8 cellular contexts compared by ENCODE assay signal in genomic region chr7:23530901-23531793, GRCh38. TPM values are rescaled to one million over a fixed set of nuclear protein-coding genes. Genes with fewer than 3 reads are reported as not detected.
DNase-seq lines count a peak whose midpoint lies in the region; ATAC-seq and TF ChIP-seq lines count a peak whose summit lies in the region.

No MANE protein-coding gene starts in this region.

- H3K9me3 ChIP-seq in OCI-LY3 (ENCODE audit: insufficient read depth, low read length), result no peaks in the 10 kb centered on the region

- TF ChIP-seq CTCF in CD14-positive monocyte (IDR thresholded peaks at IDR 0.05) (no peak), OCI-LY3 (IDR thresholded peaks at IDR 0.05; ENCODE audit: low read depth, low read length) (no peak), fibroblast of mammary gland (conservative IDR thresholded peaks at IDR 0.05; ENCODE audit: control insufficient read depth, insufficient read depth, low read depth, low read length) (no peak)

- peaks cover 4 to 9% of the 10 kb centered on the region in 2 donors for H3K36me3 Mint-ChIP-seq in CD14-positive monocyte
- peaks cover 35% of the 10 kb centered on the region for H3K36me3 Mint-ChIP-seq in activated T-helper 2 cell treated with anti-CD3 and anti-CD28 coated beads, Interferon-gamma antibody, Interleukin-2, Interleukin-4, amounts not matched to agents 10 μg/mL and 5 μg/mL and 100 μg/mL, durations not matched to agents 14 hours and 24 hours and 36 hours (ENCODE audit: low read depth)
- H3K36me3 Mint-ChIP-seq in naive thymus-derived CD8-positive, alpha-beta T cell, result peaks cover 6 to 19% (median 8%) of the 10 kb centered on the region in 3 donors
- peaks cover 31% of the 10 kb centered on the region for H3K36me3 Mint-ChIP-seq in stimulated activated naive CD8-positive, alpha-beta T cell treated with anti-CD3 and anti-CD28 coated beads, Interleukin-15, Interleukin-2, amounts not matched to agents 100 ng/mL and 50 ng/mL, for 24 hours (ENCODE audit: low read depth)

- H3K36me3 ChIP-seq in OCI-LY3 (replicated peaks; ENCODE audit: low read depth, low read length), result peaks cover 19% of the 10 kb centered on the region

- intact Hi-C loops in CD14-positive monocyte (cut with micrococcal nuclease), result loop anchor here (5.0 to 10.0 kb wide), 5 partner anchors 56 to 709 kb away; partner anchors contain the start of genes CCDC126 (in 2 of the 2), IGF2BP3 (in 1 of the 2), NUP42 (in 1 of the 2) and TOMM7 (in 1 of the 2)
- intact Hi-C loops in activated T-helper 2 cell treated with anti-CD3 and anti-CD28 coated beads, Interferon-gamma antibody, Interleukin-2, Interleukin-4, amounts not matched to agents 10 μg/mL and 5 μg/mL and 100 μg/mL, durations not matched to agents 14 hours and 24 hours and 36 hours (cut with micrococcal nuclease), result loop anchor here (1.0 to 5.0 kb wide), 5 partner anchors 61 to 254 kb away; partner anchors contain the start of gene IGF2BP3

- peaks cover 52% of the 10 kb centered on the region for H4K20me1 ChIP-seq in OCI-LY3 (ENCODE audit: insufficient read depth, low read length)

- POLR2A ChIA-PET in naive thymus-derived CD8-positive, alpha-beta T cell (lab: Charles Lee), result interaction anchor here (0.6 to 1.6 kb wide), 10 partner anchors 9 to 253 kb away, joined by 3 to 28 read pairs (median 5); partner anchors contain the start of genes FAM221A and MALSU1

- H3K79me2 ChIP-seq in OCI-LY3 (ENCODE audit: low read length), result peaks cover 65% of the 10 kb centered on the region

- no peaks in the 10 kb centered on the region for H3K27me3 ChIP-seq in OCI-LY3 (ENCODE audit: low read depth, low read length)

- peak overlapping the region; percentile 100 for H3K9ac ChIP-seq in OCI-LY3 (ENCODE audit: low read length)

- peak overlapping the region; percentile 99 for H3K4me3 ChIP-seq in OCI-LY3 (ENCODE audit: low read length)
- peak overlapping the region; percentile 99 for H3K4me3 ChIP-seq in fibroblast of mammary gland (ENCODE audit: control insufficient read depth, low read depth, low read length)

- no peak overlapping the region for H2AFZ ChIP-seq in OCI-LY3 (ENCODE audit: low read depth, low read length)

- peak; percentile 23 for ATAC-seq in GM19324 (IDR thresholded peaks at IDR 0.05; ENCODE audit: low FRiP score, unreplicated experiment)
- peak; percentile 27 for ATAC-seq in HG03439 (IDR thresholded peaks at IDR 0.05; ENCODE audit: unreplicated experiment)
- ATAC-seq in naive thymus-derived CD8-positive, alpha-beta T cell, result peak; percentile 34 to 54

- H3K27ac ChIP-seq in OCI-LY3 (ENCODE audit: low read length), result peak overlapping the region; percentile 85

- peaks cover 0 to 3% (median 0%) of the 10 kb centered on the region in 7 donors for H3K9me3 Mint-ChIP-seq in CD14-positive monocyte
- no peaks in the 10 kb centered on the region for H3K9me3 Mint-ChIP-seq in activated T-helper 2 cell treated with anti-CD3 and anti-CD28 coated beads, Interferon-gamma antibody, Interleukin-2, Interleukin-4, amounts not matched to agents 10 μg/mL and 5 μg/mL and 100 μg/mL, durations not matched to agents 14 hours and 24 hours and 36 hours
- no peaks in the 10 kb centered on the region for H3K9me3 Mint-ChIP-seq in naive thymus-derived CD8-positive, alpha-beta T cell
- H3K9me3 Mint-ChIP-seq in stimulated activated naive CD8-positive, alpha-beta T cell treated with anti-CD3 and anti-CD28 coated beads, Interleukin-15, Interleukin-2, amounts not matched to agents 100 ng/mL and 50 ng/mL, for 24 hours, result no peaks in the 10 kb centered on the region

- H3K4me1 ChIP-seq in OCI-LY3 (ENCODE audit: low read length), result peaks cover 18% of the 10 kb centered on the region; the same call in 1 of the 2 replicates

- peaks cover 0 to 2% (median 2%) of the 10 kb centered on the region in 3 donors for H3K27me3 Mint-ChIP-seq in CD14-positive monocyte (ENCODE audit: low read depth in 3 of 3)
- no peaks in the 10 kb centered on the region for H3K27me3 Mint-ChIP-seq in activated T-helper 2 cell treated with anti-CD3 and anti-CD28 coated beads, Interferon-gamma antibody, Interleukin-2, Interleukin-4, amounts not matched to agents 10 μg/mL and 5 μg/mL and 100 μg/mL, durations not matched to agents 14 hours and 24 hours and 36 hours (ENCODE audit: low read depth)
- no peaks in the 10 kb centered on the region for H3K27me3 Mint-ChIP-seq in naive thymus-derived CD8-positive, alpha-beta T cell
- no peaks in the 10 kb centered on the region for H3K27me3 Mint-ChIP-seq in stimulated activated naive CD8-positive, alpha-beta T cell treated with anti-CD3 and anti-CD28 coated beads, Interleukin-15, Interleukin-2, amounts not matched to agents 100 ng/mL and 50 ng/mL, for 24 hours

- H3K4me3 Mint-ChIP-seq in CD14-positive monocyte, result peak overlapping the region; percentile 98 to 99
- H3K4me3 Mint-ChIP-seq in activated T-helper 2 cell treated with anti-CD3 and anti-CD28 coated beads, Interferon-gamma antibody, Interleukin-2, Interleukin-4, amounts not matched to agents 10 μg/mL and 5 μg/mL and 100 μg/mL, durations not matched to agents 14 hours and 24 hours and 36 hours (ENCODE audit: low read depth), result peak overlapping the region; percentile 97
- peak overlapping the region; percentile 89 to 100 (median 99) for H3K4me3 Mint-ChIP-seq in naive thymus-derived CD8-positive, alpha-beta T cell
- H3K4me3 Mint-ChIP-seq in stimulated activated naive CD8-positive, alpha-beta T cell treated with anti-CD3 and anti-CD28 coated beads, Interleukin-15, Interleukin-2, amounts not matched to agents 100 ng/mL and 50 ng/mL, for 24 hours, result peak overlapping the region; percentile 99

- peak; percentile 54 for DNase-seq in CD14-positive monocyte (ENCODE audit: low spot score)
- peak; percentile 40 for DNase-seq in activated T-helper 2 cell treated with anti-CD3 and anti-CD28 coated beads, Interferon-gamma antibody, Interleukin-2, Interleukin-4, amounts not matched to agents 10 μg/mL and 5 μg/mL and 100 μg/mL, durations not matched to agents 14 hours and 24 hours and 36 hours (ENCODE audit: low spot score)
- DNase-seq in fibroblast of mammary gland (ENCODE audit: low read depth), result peak; percentile 59
- DNase-seq in naive thymus-derived CD8-positive, alpha-beta T cell, result peak in 9 of 10 donors; percentile 27 to 71 (median 45)

- H3K4me2 ChIP-seq in OCI-LY3 (ENCODE audit: low read length), result peak overlapping the region; percentile 95

- H3K27ac Mint-ChIP-seq in CD14-positive monocyte, result peak overlapping the region; percentile 100
- peak overlapping the region; percentile 99 for H3K27ac Mint-ChIP-seq in activated T-helper 2 cell treated with anti-CD3 and anti-CD28 coated beads, Interferon-gamma antibody, Interleukin-2, Interleukin-4, amounts not matched to agents 10 μg/mL and 5 μg/mL and 100 μg/mL, durations not matched to agents 14 hours and 24 hours and 36 hours
- peak overlapping the region; percentile 99 to 100 (median 100) for H3K27ac Mint-ChIP-seq in naive thymus-derived CD8-positive, alpha-beta T cell
- peak overlapping the region; percentile 100 for H3K27ac Mint-ChIP-seq in stimulated activated naive CD8-positive, alpha-beta T cell treated with anti-CD3 and anti-CD28 coated beads, Interleukin-15, Interleukin-2, amounts not matched to agents 100 ng/mL and 50 ng/mL, for 24 hours

- H3K4me1 Mint-ChIP-seq in CD14-positive monocyte, result peaks cover 44% of the 10 kb centered on the region
- peaks cover 43% of the 10 kb centered on the region for H3K4me1 Mint-ChIP-seq in activated T-helper 2 cell treated with anti-CD3 and anti-CD28 coated beads, Interferon-gamma antibody, Interleukin-2, Interleukin-4, amounts not matched to agents 10 μg/mL and 5 μg/mL and 100 μg/mL, durations not matched to agents 14 hours and 24 hours and 36 hours (ENCODE audit: low read depth)
- peaks cover 14 to 54% (median 48%) of the 10 kb centered on the region in 4 donors for H3K4me1 Mint-ChIP-seq in naive thymus-derived CD8-positive, alpha-beta T cell
- peaks cover 52% of the 10 kb centered on the region for H3K4me1 Mint-ChIP-seq in stimulated activated naive CD8-positive, alpha-beta T cell treated with anti-CD3 and anti-CD28 coated beads, Interleukin-15, Interleukin-2, amounts not matched to agents 100 ng/mL and 50 ng/mL, for 24 hours (ENCODE audit: low read depth)

RNA-seq across cellular contexts. Expression of gene TRA2A, which starts 0.6 kb away (rescaled TPM):
- 10 to 100 TPM; 31.2 to 46.6 TPM for polyA plus RNA-seq in CD14-positive monocyte
- 105 and 115 TPM in 2 replicates for total RNA-seq in activated T-helper 2 cell treated with anti-CD3 and anti-CD28 coated beads, Interferon-gamma antibody, Interleukin-2, Interleukin-4, amounts not matched to agents 10 μg/mL and 5 μg/mL and 100 μg/mL, durations not matched to agents 14 hours and 24 hours and 36 hours
- 100 to 1,000 TPM; 155 to 157 TPM for total RNA-seq in naive thymus-derived CD8-positive, alpha-beta T cell
- 10 to 100 TPM; 33.7 to 57.7 (median 54.7) TPM for polyA plus RNA-seq in naive thymus-derived CD8-positive, alpha-beta T cell

Comparison
In these comparisons a context has a peak if more than half of its experiments do, and no peak if none do; other contexts are left out.
1. Peak in every context shown above with its lines: DNase-seq, ATAC-seq, H3K4me3 ChIP-seq and H3K27ac ChIP-seq.